Comparison of ENCODE assay signal across 1 cellular context in genomic region chr1:53959664-53960250, GRCh38.
TF ChIP-seq lines count a peak whose summit lies in the region.

No MANE protein-coding gene starts in this region.

TF ChIP-seq in HepG2, 621 proteins besides CTCF, POLR2A, EP300 and RAD21:
- TF ChIP-seq RAD51 (IDR thresholded peaks at IDR 0.05; ENCODE audit: borderline replicate concordance) (no peak), CAMTA2 (CRISPR knock-in tag; IDR thresholded peaks at IDR 0.05; ENCODE audit: borderline replicate concordance) (no peak), ZNF432 (CRISPR knock-in tag; IDR thresholded peaks at IDR 0.05; ENCODE audit: borderline replicate concordance) (no peak), NFE2L2 (IDR thresholded peaks at IDR 0.05; ENCODE audit: low read length) (no peak), ISX (CRISPR knock-in tag; conservative IDR thresholded peaks at IDR 0.05) (no peak), MED13 (CRISPR knock-in tag; IDR thresholded peaks at IDR 0.05) (no peak), ZSCAN12 (CRISPR knock-in tag; IDR thresholded peaks at IDR 0.05) (no peak), RFXAP (CRISPR knock-in tag; IDR thresholded peaks at IDR 0.05; ENCODE audit: borderline replicate concordance) (no peak), ZNF251 (CRISPR knock-in tag; IDR thresholded peaks at IDR 0.05) (no peak), ZNF12 (CRISPR knock-in tag; IDR thresholded peaks at IDR 0.05) (no peak), SMC3 (IDR thresholded peaks at IDR 0.05; ENCODE audit: low read length) (peak; percentile 63), JDP2 (CRISPR knock-in tag; IDR thresholded peaks at IDR 0.05; ENCODE audit: borderline replicate concordance) (no peak), STAG1 (CRISPR knock-in tag; IDR thresholded peaks at IDR 0.05) (peak; percentile 70), RARA (CRISPR knock-in tag; IDR thresholded peaks at IDR 0.05) (no peak)
- TF ChIP-seq, protein P1, sequence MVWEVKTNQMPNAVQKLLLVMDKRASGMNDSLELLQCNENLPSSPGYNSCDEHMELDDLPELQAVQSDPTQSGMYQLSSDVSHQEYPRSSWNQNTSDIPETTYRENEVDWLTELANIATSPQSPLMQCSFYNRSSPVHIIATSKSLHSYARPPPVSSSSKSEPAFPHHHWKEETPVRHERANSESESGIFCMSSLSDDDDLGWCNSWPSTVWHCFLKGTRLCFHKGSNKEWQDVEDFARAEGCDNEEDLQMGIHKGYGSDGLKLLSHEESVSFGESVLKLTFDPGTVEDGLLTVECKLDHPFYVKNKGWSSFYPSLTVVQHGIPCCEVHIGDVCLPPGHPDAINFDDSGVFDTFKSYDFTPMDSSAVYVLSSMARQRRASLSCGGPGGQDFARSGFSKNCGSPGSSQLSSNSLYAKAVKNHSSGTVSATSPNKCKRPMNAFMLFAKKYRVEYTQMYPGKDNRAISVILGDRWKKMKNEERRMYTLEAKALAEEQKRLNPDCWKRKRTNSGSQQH (CRISPR knock-in tag; IDR thresholded peaks at IDR 0.05; ENCODE audit: low read depth) = no peak
TF ChIP-seq in HepG2: peak in this region for 2.
